ENCODE assay signal across 9 cellular contexts in the genomic region with DNA sequence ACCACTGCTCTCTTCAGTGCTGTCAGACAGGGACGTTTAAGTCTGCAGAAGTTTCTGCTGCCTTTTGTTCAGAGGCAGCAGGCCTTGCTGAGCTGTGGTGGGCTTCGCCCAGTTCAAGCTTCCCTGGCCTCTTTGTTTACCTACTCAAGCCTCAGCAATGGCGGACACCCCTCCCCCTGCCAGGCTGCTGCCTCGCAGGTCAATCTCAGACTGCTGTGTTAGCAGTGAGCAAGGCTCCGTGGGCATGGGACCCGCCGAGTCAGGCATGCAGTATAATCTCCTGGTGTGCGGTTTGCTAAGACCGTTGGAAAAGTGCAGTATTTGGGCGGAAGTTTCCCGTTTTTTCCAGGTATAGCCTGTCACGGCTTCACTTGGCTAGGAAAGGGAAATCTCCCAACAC. TPM values are rescaled to one million over a fixed set of nuclear protein-coding genes. Genes with fewer than 3 reads are reported as not detected.
"Had no signal": no experiment of that assay in that cellular context is flagged by ENCODE, and none has a peak within 500 bp of the region (broad histone marks: within the 10 kb centered on the region; RNA-seq: fewer than 3 reads in every experiment).

No MANE protein-coding gene starts in this region.

RNA-seq across cellular contexts. Expression of a gene that starts 41.3 kb away (rescaled TPM):
- total RNA-seq: kidney, mammary epithelial cell, myocyte, natural killer cell, osteocyte, tibial nerve, ureter had no signal
- polyA plus RNA-seq: immature natural killer cell, mammary epithelial cell, neural cell had no signal
